In the genomic region with DNA sequence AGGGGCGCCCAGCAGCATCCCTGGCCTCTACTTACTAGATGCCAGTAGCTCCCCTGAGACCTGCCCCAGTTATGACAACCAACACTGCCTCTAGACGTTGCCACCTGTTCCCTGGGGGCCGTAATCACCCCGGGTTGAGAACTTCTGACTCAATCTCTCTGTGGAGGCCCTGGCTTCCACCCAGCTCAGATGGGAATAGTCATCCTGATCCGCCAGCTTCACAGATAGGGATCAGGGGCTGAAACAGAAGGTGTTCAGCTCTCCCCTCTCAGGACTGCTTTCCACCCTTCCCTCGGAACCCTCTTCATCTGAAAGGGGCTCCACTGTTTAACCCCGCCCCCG, we compare ENCODE assay signal across 12 cellular contexts. TPM values are rescaled to one million over a fixed set of nuclear protein-coding genes. Genes with fewer than 3 reads are reported as not detected.
DNase-seq lines count a peak whose midpoint lies in the region; ATAC-seq and TF ChIP-seq lines count a peak whose summit lies in the region.
"Had no signal": no experiment of that assay in that cellular context is flagged by ENCODE, and none has a peak within 500 bp of the region (broad histone marks: within the 10 kb centered on the region; RNA-seq: fewer than 3 reads in every experiment).

No MANE protein-coding gene starts in this region.

- no peak for TF ChIP-seq POLR2A in NB4 (IDR thresholded peaks at IDR 0.05; ENCODE audit: extremely low read depth, insufficient read length)

- peak; percentile 29 for ATAC-seq in memory B cell (ENCODE audit: low read depth)

- no peaks in the 10 kb centered on the region for H3K36me3 Mint-ChIP-seq in memory B cell
- H3K36me3 Mint-ChIP-seq in CD8-positive, alpha-beta memory T cell = no peaks in the 10 kb centered on the region

- no peak for TF ChIP-seq CTCF in NB4 (IDR thresholded peaks at IDR 0.05; ENCODE audit: low read depth, low read length)

- no peak overlapping the region for H3K27ac ChIP-seq in CD8-positive, alpha-beta memory T cell (ENCODE audit: low read depth, low read length)
- H3K27ac ChIP-seq: thyroid gland had no signal

- peaks cover 19% of the 10 kb centered on the region for H3K27me3 Mint-ChIP-seq in memory B cell
- peaks cover 25 to 48% of the 10 kb centered on the region in 2 donors for H3K27me3 Mint-ChIP-seq in CD8-positive, alpha-beta memory T cell

- DNase-seq in NCI-H82 (lab: John Stamatoyannopoulos, UW) (peak; percentile 32), NCI-H82 treated with DMSO at 0.1 percent for 48 hours (lab: John Stamatoyannopoulos, UW; ENCODE audit: unreplicated experiment) (no peak), NB4 (ENCODE audit: low read depth) (peak; percentile 69), adipocyte (ENCODE audit: low read depth) (peak; percentile 20), memory B cell (ENCODE audit: low spot score in 2 of 2) (no peak), islet precursor cell (no peak), T-helper 2 cell (no peak)
- DNase-seq in CD8-positive, alpha-beta memory T cell = no peak
- DNase-seq: anterior cingulate cortex, NCI-H1105, thyroid gland had no signal

- no peak overlapping the region for H3K4me3 Mint-ChIP-seq in memory B cell
- no peak overlapping the region for H3K4me3 Mint-ChIP-seq in CD8-positive, alpha-beta memory T cell
- H3K4me3 Mint-ChIP-seq: T-helper 1 cell treated with Interleukin-12 subunit alpha and Interleukin-12 subunit beta and Interleukin-4 antibody, amounts not matched to agents 30 μg/mL and 1 μg/mL, for 36 hours had no signal

- H3K27ac Mint-ChIP-seq in memory B cell = no peak overlapping the region
- no peak overlapping the region for H3K27ac Mint-ChIP-seq in CD8-positive, alpha-beta memory T cell
- H3K27ac Mint-ChIP-seq: T-helper 1 cell treated with Interleukin-12 subunit alpha and Interleukin-12 subunit beta and Interleukin-4 antibody, amounts not matched to agents 30 μg/mL and 1 μg/mL, for 36 hours had no signal

- CTCF ChIA-PET in CD8-positive, alpha-beta memory T cell (lab: Charles Lee) = interaction anchor here (2.1 kb wide), 1 partner anchor 11 kb away, joined by 7 read pairs; no protein-coding TSS in a partner anchor

- H3K27me3 ChIP-seq in adipocyte (replicated peaks; ENCODE audit: control insufficient read depth, insufficient read depth, low read length) = peaks cover 23% of the 10 kb centered on the region
- H3K27me3 ChIP-seq in CD8-positive, alpha-beta memory T cell (ENCODE audit: insufficient read depth, low read length, poor library complexity, severe bottlenecking) = no peaks in the 10 kb centered on the region
- H3K27me3 ChIP-seq: thyroid gland had no signal

- no peaks in the 10 kb centered on the region for H3K4me1 Mint-ChIP-seq in memory B cell
- no peaks in the 10 kb centered on the region for H3K4me1 Mint-ChIP-seq in CD8-positive, alpha-beta memory T cell

- H3K9ac ChIP-seq in adipocyte (ENCODE audit: low read length) = no peak overlapping the region

- no peaks in the 10 kb centered on the region for H3K36me3 ChIP-seq in adipocyte (ENCODE audit: control insufficient read depth, insufficient read depth, low read length, severe bottlenecking)
- H3K36me3 ChIP-seq in CD8-positive, alpha-beta memory T cell (ENCODE audit: insufficient read depth, low read length) = no peaks in the 10 kb centered on the region
- H3K36me3 ChIP-seq: thyroid gland had no signal

- peaks cover 9% of the 10 kb centered on the region for H3K4me1 ChIP-seq in adipocyte (ENCODE audit: control insufficient read depth, insufficient read depth, low read length)
- H3K4me1 ChIP-seq in CD8-positive, alpha-beta memory T cell (ENCODE audit: insufficient read depth, low read length) = no peaks in the 10 kb centered on the region
- H3K4me1 ChIP-seq: thyroid gland had no signal

- H3K4me3 ChIP-seq in NB4 (ENCODE audit: low read depth, low read length) (no peak overlapping the region), adipocyte (ENCODE audit: low read length) (no peak overlapping the region)
- H3K4me3 ChIP-seq in CD8-positive, alpha-beta memory T cell (ENCODE audit: low read length) = no peak overlapping the region
- H3K4me3 ChIP-seq: thyroid gland had no signal

- no peaks in the 10 kb centered on the region for H3K9me3 ChIP-seq in adipocyte (ENCODE audit: control insufficient read depth, low read length)
- no peaks in the 10 kb centered on the region for H3K9me3 ChIP-seq in CD8-positive, alpha-beta memory T cell (ENCODE audit: low read length)
- H3K9me3 ChIP-seq: thyroid gland had no signal

- POLR2A ChIA-PET in CD8-positive, alpha-beta memory T cell (lab: Charles Lee) = no interaction called here

- no peaks in the 10 kb centered on the region for H3K9me3 Mint-ChIP-seq in memory B cell
- no peaks in the 10 kb centered on the region for H3K9me3 Mint-ChIP-seq in CD8-positive, alpha-beta memory T cell
- H3K9me3 Mint-ChIP-seq: T-helper 1 cell treated with Interleukin-12 subunit alpha and Interleukin-12 subunit beta and Interleukin-4 antibody, amounts not matched to agents 30 μg/mL and 1 μg/mL, for 36 hours had no signal

RNA-seq across cellular contexts. Expression of gene CAPN11, which starts 3.3 kb away (rescaled TPM):
- total RNA-seq in CD8-positive, alpha-beta memory T cell = not detected
- not detected for polyA plus RNA-seq in CD8-positive, alpha-beta memory T cell

RNA-seq across cellular contexts. Expression of gene TMEM63B, which starts 34.6 kb away (rescaled TPM):
- total RNA-seq in CD8-positive, alpha-beta memory T cell = 10 to 100 TPM; 18.4 to 20.3 TPM
- 1.9 TPM for polyA plus RNA-seq in CD8-positive, alpha-beta memory T cell

RNA-seq across cellular contexts. Expression of gene MRPL14, which starts 34.7 kb away (rescaled TPM):
- 10 to 100 TPM; 48.5 to 48.7 TPM for total RNA-seq in CD8-positive, alpha-beta memory T cell
- polyA plus RNA-seq in CD8-positive, alpha-beta memory T cell = 108 TPM

RNA-seq across cellular contexts. Expression of gene MYMX, which starts 54.8 kb away (rescaled TPM):
- not detected for total RNA-seq in CD8-positive, alpha-beta memory T cell
- polyA plus RNA-seq in CD8-positive, alpha-beta memory T cell = not detected
- total RNA-seq: thyroid gland had no signal

Comparison
In these comparisons a context has a peak if more than half of its experiments do, and no peak if none do; other contexts are left out.
1. DNase-seq: peak in NCI-H82 (single experiment), NB4 (single experiment) and adipocyte (single experiment); none in NCI-H82 treated with DMSO at 0.1 percent for 48 hours (single experiment), memory B cell (0 of 2), islet precursor cell (single experiment), CD8-positive, alpha-beta memory T cell (0 of 5) and T-helper 2 cell (0 of 5).